Comparison of ENCODE assay signal across 20 cellular contexts in genomic region chr7:8278183-8278582, GRCh38. TPM values are rescaled to one million over a fixed set of nuclear protein-coding genes. Genes with fewer than 3 reads are reported as not detected.
DNase-seq lines count a peak whose midpoint lies in the region; ATAC-seq, FAIRE-seq and TF ChIP-seq lines count a peak whose summit lies in the region.
"Had no signal": no experiment of that assay in that cellular context is flagged by ENCODE, and none has a peak within 500 bp of the region (broad histone marks: within the 10 kb centered on the region; RNA-seq: fewer than 3 reads in every experiment).

No MANE protein-coding gene starts in this region.

- no peak overlapping the region for H3K27ac Mint-ChIP-seq in GM23338
- H3K27ac Mint-ChIP-seq: B cell; CD8-positive, alpha-beta T cell; HFFc6 had no signal

- H3K4me2 ChIP-seq in GM23338 = no peak overlapping the region
- H3K4me2 ChIP-seq: BLaER1 treated with 17β-estradiol and CSF1 and Interleukin-3, amounts not matched to agents 10 nM and 100 nM had no signal

- no peak for TF ChIP-seq CTCF in GM23338 (conservative IDR thresholded peaks at IDR 0.05; ENCODE audit: low read depth in 2 of 2)
- no peak for TF ChIP-seq CTCF in pancreas (IDR thresholded peaks at IDR 0.05)

- H3K27me3 Mint-ChIP-seq in GM23338 (ENCODE audit: insufficient read depth, low read depth, poor library complexity) = peaks cover 2% of the 10 kb centered on the region

- H4K20me1 ChIP-seq in GM23338 (replicated peaks; ENCODE audit: insufficient read depth) = no peaks in the 10 kb centered on the region
- H4K20me1 ChIP-seq: BLaER1 treated with 17β-estradiol and CSF1 and Interleukin-3, amounts not matched to agents 10 nM and 100 nM had no signal

- DNase-seq in NCI-H1105 treated with DMSO at 0.1 percent for 48 hours (lab: John Stamatoyannopoulos, UW) (peak; percentile 14), NCI-H1105 (lab: John Stamatoyannopoulos, UW) (no peak), GM23338 (ENCODE audit: low spot score) (no peak), NCI-H146 treated with DMSO at 0.1 percent for 48 hours (lab: John Stamatoyannopoulos, UW; ENCODE audit: unreplicated experiment) (peak; percentile 59), pancreas (no peak), medulla oblongata (ENCODE audit: extremely low spot score) (no peak), GF-D8 (lab: John Stamatoyannopoulos, UW) (no peak)
- DNase-seq: 8988T; Calu3; CD8-positive, alpha-beta T cell; GM23248; H7; HFFc6; IMR-90 had no signal

- FAIRE-seq in pancreas (lab: Jason Lieb, UNC) = no peak
- FAIRE-seq: GM12892, GM18507, HTR-8/SVneo had no signal

- H3K36me3 ChIP-seq in GM23338 (ENCODE audit: insufficient read depth) (no peaks in the 10 kb centered on the region), pancreas (no peaks in the 10 kb centered on the region)
- H3K36me3 ChIP-seq: BLaER1 treated with 17β-estradiol and CSF1 and Interleukin-3, amounts not matched to agents 10 nM and 100 nM had no signal

- 51 to 54% methylated on average over 2 of the region's 2 CpGs for WGBS in pancreas, 2 donors

- H3K9me2 ChIP-seq in GM23338 (ENCODE audit: insufficient read depth) = 0 out of 2 replicates have a peak, but pooled peaks cover 4% of the 10 kb centered on the region

- intact Hi-C loops in pancreas (cut with DNase I) = no loop called here

- H3K27ac ChIP-seq in GM23338 (ENCODE audit: low read depth) (no peak overlapping the region), pancreas (no peak overlapping the region)
- H3K27ac ChIP-seq: BLaER1 treated with 17β-estradiol and CSF1 and Interleukin-3, amounts not matched to agents 10 nM and 100 nM; GM23248 had no signal

- H3K4me3 Mint-ChIP-seq in GM23338 = no peak overlapping the region
- H3K4me3 Mint-ChIP-seq: B cell; CD8-positive, alpha-beta T cell; HFFc6 had no signal

- H3K9me3 Mint-ChIP-seq in GM23338 = no peaks in the 10 kb centered on the region
- H3K9me3 Mint-ChIP-seq: CD8-positive, alpha-beta T cell; HFFc6 had no signal

- H3K9me3 ChIP-seq in pancreas = no peaks in the 10 kb centered on the region
- H3K9me3 ChIP-seq: BLaER1 treated with 17β-estradiol and CSF1 and Interleukin-3, amounts not matched to agents 10 nM and 100 nM had no signal

- H3K4me1 ChIP-seq in GM23338 (ENCODE audit: insufficient read depth) = no peaks in the 10 kb centered on the region
- peaks cover 0 to 10% (median 5%) of the 10 kb centered on the region in 3 donors for H3K4me1 ChIP-seq in pancreas

- H3K36me3 Mint-ChIP-seq in GM23338 (ENCODE audit: low read depth) = no peaks in the 10 kb centered on the region
- H3K36me3 Mint-ChIP-seq: CD8-positive, alpha-beta T cell had no signal

- H3K4me3 ChIP-seq in GM23338 (no peak overlapping the region), pancreas (no peak overlapping the region)
- H3K4me3 ChIP-seq: BLaER1 treated with 17β-estradiol and CSF1 and Interleukin-3, amounts not matched to agents 10 nM and 100 nM; GM23248 had no signal

- H3K27me3 ChIP-seq in GM23338 (ENCODE audit: insufficient read depth) (no peaks in the 10 kb centered on the region), pancreas (no peaks in the 10 kb centered on the region)
- H3K27me3 ChIP-seq: BLaER1 treated with 17β-estradiol and CSF1 and Interleukin-3, amounts not matched to agents 10 nM and 100 nM had no signal

- H3K4me1 Mint-ChIP-seq in GM23338 = peaks cover 2% of the 10 kb centered on the region; the same call in 1 of the 3 replicates
- H3K4me1 Mint-ChIP-seq: B cell had no signal

- peak overlapping the region; percentile 84 for H2AFZ ChIP-seq in GM23338
- H2AFZ ChIP-seq: GM23248 had no signal

- ATAC-seq in GM23338 = no peak
- peak; percentile 39 to 65 (median 48) for ATAC-seq in pancreas
- ATAC-seq: CD8-positive, alpha-beta T cell had no signal

- no peaks in the 10 kb centered on the region for H3K79me2 ChIP-seq in GM23338 (replicated peaks; ENCODE audit: insufficient read depth)

- H3F3A ChIP-seq in GM23338 (replicated peaks; ENCODE audit: low read depth) = no peaks in the 10 kb centered on the region

TF ChIP-seq in GM23338, 12 proteins besides CTCF, POLR2A, EP300 and RAD21 (continues in another document):
- TF ChIP-seq JUNB (IDR thresholded peaks at IDR 0.05; ENCODE audit: unreplicated experiment) (no peak), ETS1 (IDR thresholded peaks at IDR 0.05) (no peak), NANOG (IDR thresholded peaks at IDR 0.05; ENCODE audit: borderline replicate concordance) (no peak), EZH2 (IDR thresholded peaks at IDR 0.05; ENCODE audit: low read depth, unreplicated experiment) (no peak), POLR2AphosphoS5 (IDR thresholded peaks at IDR 0.05; ENCODE audit: low read depth) (no peak), STAT1 (IDR thresholded peaks at IDR 0.05; ENCODE audit: unreplicated experiment) (no peak), ZNF331 (CRISPR knock-in tag; IDR thresholded peaks at IDR 0.05; ENCODE audit: low read depth) (no peak), ZNF462 (CRISPR knock-in tag; IDR thresholded peaks at IDR 0.05) (no peak)

RNA-seq across cellular contexts. Expression of gene ICA1, which starts 16.2 kb away (rescaled TPM):
- total RNA-seq in GM23338 (2014; rRNA removed; shearing (Covaris generic)) = 37.3 and 45.2 TPM in 2 replicates
- polyA plus RNA-seq in GM23338 (2016; fragmentation: Nextera tagmentation; extraction: Ambion mirVana) (75.4 and 83.7 TPM in 2 replicates), pancreas (10 to 100 TPM; 35.8 to 74.4 TPM)
- 10 to 100 TPM; 34.8 to 57.4 (median 50.4) TPM for total RNA-seq in pancreas
- total RNA-seq: A673, B cell, GM23248, HFFc6, IMR-90 had no signal
- polyA plus RNA-seq: GM23248, IMR-90 had no signal

Comparison
In these comparisons a context has a peak if more than half of its experiments do, and no peak if none do; other contexts are left out.
1. DNase-seq: peak in NCI-H1105 treated with DMSO at 0.1 percent for 48 hours (single experiment) and NCI-H146 treated with DMSO at 0.1 percent for 48 hours (single experiment); none in NCI-H1105 (single experiment), GM23338 (single experiment), pancreas (0 of 6), medulla oblongata (single experiment) and GF-D8 (single experiment).